8 cellular contexts compared by ENCODE assay signal in the genomic region with DNA sequence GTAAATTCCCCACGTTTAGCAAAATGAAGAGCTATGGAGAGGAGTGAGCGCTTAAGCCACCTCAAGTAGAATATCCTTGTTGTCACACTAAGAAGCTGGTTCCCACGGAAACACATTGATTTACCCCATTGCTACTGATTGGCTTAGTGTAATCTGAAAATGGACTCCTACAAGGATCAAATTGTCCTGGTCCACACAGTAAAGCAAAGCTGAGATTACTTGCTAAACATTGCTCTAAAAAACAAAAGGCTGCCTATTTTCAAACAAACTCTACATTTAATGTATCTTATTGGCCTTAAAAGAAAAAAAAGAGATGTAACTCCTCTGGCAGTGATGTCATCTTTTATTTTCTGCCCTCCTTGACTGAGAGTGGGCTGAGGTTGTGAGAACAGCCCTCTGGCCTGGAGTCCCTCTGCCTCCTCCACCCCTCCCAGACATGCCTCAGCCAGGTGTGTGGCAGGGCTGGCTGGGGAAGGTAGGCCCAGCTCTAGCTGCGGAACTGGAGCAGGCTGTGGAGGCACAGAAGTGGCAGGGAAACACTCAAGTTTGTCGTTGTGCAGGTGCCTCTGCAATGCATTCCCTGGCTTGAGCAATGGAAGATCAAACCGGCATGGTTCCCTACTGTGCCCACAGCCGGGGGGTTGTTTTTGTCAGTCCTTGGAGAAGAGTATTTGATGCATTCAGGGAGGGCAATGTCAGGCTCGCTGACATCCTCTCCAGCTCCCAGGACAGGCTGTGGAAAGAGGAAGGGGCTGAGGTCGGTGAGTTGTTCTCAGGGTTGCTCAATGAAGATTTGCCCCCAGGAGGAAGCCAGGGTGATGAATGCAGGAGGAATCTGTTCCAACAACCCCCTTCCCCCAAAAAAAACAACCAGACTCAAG. TPM values are rescaled to one million over a fixed set of nuclear protein-coding genes. Genes with fewer than 3 reads are reported as not detected.
DNase-seq lines count a peak whose midpoint lies in the region; ATAC-seq and TF ChIP-seq lines count a peak whose summit lies in the region.

No MANE protein-coding gene starts in this region.

- TF ChIP-seq CTCF in HFFc6 (IDR thresholded peaks at IDR 0.05), result no peak
- no peak for TF ChIP-seq CTCF in RWPE1 (conservative IDR thresholded peaks at IDR 0.05; ENCODE audit: low read depth)
- TF ChIP-seq CTCF in type B pancreatic cell (conservative IDR thresholded peaks at IDR 0.05), result no peak

- POLR2A ChIA-PET in RWPE1 (lab: Yijun Ruan, JAX; ENCODE audit: low non-redundant PET), result interaction anchor here (0.6 to 1.2 kb wide), 2 partner anchors 9 to 919 kb away, joined by 3 to 4 read pairs; a partner anchor contains a TSS

- H3K27me3 Mint-ChIP-seq in HFFc6 (ENCODE audit: insufficient read depth) (peaks cover 77% of the 10 kb centered on the region), type B pancreatic cell (peaks cover 4% of the 10 kb centered on the region)
- H3K27me3 Mint-ChIP-seq in dendritic cell treated with granulocyte-macrophage colony-stimulating factor and Interleukin-4, amounts not matched to agents 40 ng/mL and 50 ng/mL, for 4 days, result no peaks in the 10 kb centered on the region

- CTCF ChIA-PET in RWPE1 (lab: Yijun Ruan, JAX), result interaction anchor here (0.6 to 0.7 kb wide), 3 partner anchors 33 to 220 kb away, joined by 4 to 7 read pairs (median 5); no protein-coding TSS in a partner anchor

- H3K36me3 Mint-ChIP-seq in HFFc6 (ENCODE audit: low read depth), result peaks cover 56% of the 10 kb centered on the region
- peaks cover 71% of the 10 kb centered on the region for H3K36me3 Mint-ChIP-seq in dendritic cell treated with granulocyte-macrophage colony-stimulating factor and Interleukin-4, amounts not matched to agents 40 ng/mL and 50 ng/mL, for 4 days (ENCODE audit: low read depth)
- H3K36me3 Mint-ChIP-seq in type B pancreatic cell, result peaks cover 53% of the 10 kb centered on the region

- peak overlapping the region; percentile 97 for H3K27ac ChIP-seq in RWPE1

- H3K9me3 Mint-ChIP-seq in HFFc6 (peaks cover 41% of the 10 kb centered on the region), type B pancreatic cell (no peaks in the 10 kb centered on the region)
- H3K9me3 Mint-ChIP-seq in dendritic cell treated with granulocyte-macrophage colony-stimulating factor and Interleukin-4, amounts not matched to agents 40 ng/mL and 50 ng/mL, for 4 days, result no peaks in the 10 kb centered on the region

- peak; percentile 72 for DNase-seq in HFFc6
- DNase-seq in RWPE1 (ENCODE audit: low spot score), result no peak
- DNase-seq in medulla oblongata (ENCODE audit: extremely low spot score), result peak; percentile 56
- no peak for DNase-seq in type B pancreatic cell (ENCODE audit: extremely low spot score, unreplicated experiment)
- DNase-seq in cerebellar nuclear complex (lab: John Stamatoyannopoulos, UW), result no peak
- DNase-seq in NCI-H526 treated with DMSO at 0.1 percent for 48 hours (lab: John Stamatoyannopoulos, UW), result no peak

- peaks cover 75% of the 10 kb centered on the region for H3K4me1 Mint-ChIP-seq in HFFc6 (ENCODE audit: low read depth)
- H3K4me1 Mint-ChIP-seq in dendritic cell treated with granulocyte-macrophage colony-stimulating factor and Interleukin-4, amounts not matched to agents 40 ng/mL and 50 ng/mL, for 4 days (ENCODE audit: low read depth), result peaks cover 55% of the 10 kb centered on the region
- H3K4me1 Mint-ChIP-seq in type B pancreatic cell (ENCODE audit: unreplicated experiment), result peaks cover 36% of the 10 kb centered on the region

- H3K27ac Mint-ChIP-seq in HFFc6 (peak overlapping the region; percentile 99), type B pancreatic cell (peak overlapping the region; percentile 92)
- H3K27ac Mint-ChIP-seq in dendritic cell treated with granulocyte-macrophage colony-stimulating factor and Interleukin-4, amounts not matched to agents 40 ng/mL and 50 ng/mL, for 4 days, result peak overlapping the region; percentile 99

- no peak for ATAC-seq in HG02678 (IDR thresholded peaks at IDR 0.05; ENCODE audit: unreplicated experiment)

- H3K4me3 Mint-ChIP-seq in HFFc6 (peak overlapping the region; percentile 60), type B pancreatic cell (peak overlapping the region; percentile 67)
- peak overlapping the region; percentile 42 for H3K4me3 Mint-ChIP-seq in dendritic cell treated with granulocyte-macrophage colony-stimulating factor and Interleukin-4, amounts not matched to agents 40 ng/mL and 50 ng/mL, for 4 days

- intact Hi-C loops in dendritic cell treated with granulocyte-macrophage colony-stimulating factor and Interleukin-4, amounts not matched to agents 40 ng/mL and 50 ng/mL, for 4 days (cut with micrococcal nuclease), result loop anchor here (2.0 to 5.0 kb wide), 2 partner anchors 309 to 539 kb away; no protein-coding TSS in a partner anchor

RNA-seq across cellular contexts. Expression of a gene that starts 9.1 kb away (rescaled TPM):
- total RNA-seq in HFFc6 (2021; fragmentation: NEBNext Ultra II Directional; extraction: Animal tissue kit (Norgen Biotek cat#: 25700)), result 100 to 1,000 TPM; 114 to 154 (median 142) TPM
- 117 and 269 TPM in 2 replicates for total RNA-seq in type B pancreatic cell (ENCODE audit: low replicate concordance)

Comparison
In these comparisons a context has a peak if more than half of its experiments do, and no peak if none do; other contexts are left out.
1. DNase-seq: peak in HFFc6 (single experiment) and medulla oblongata (single experiment); none in RWPE1 (single experiment), type B pancreatic cell (single experiment), cerebellar nuclear complex (0 of 2) and NCI-H526 treated with DMSO at 0.1 percent for 48 hours (single experiment).
2. Peak in every context shown above with its lines, with median percentiles within 50 percentile points of each other: H3K27ac Mint-ChIP-seq and H3K4me3 Mint-ChIP-seq.